1 cellular context compared by ENCODE assay signal in genomic region chr6:111585969-111586315, GRCh38.
TF ChIP-seq lines count a peak whose summit lies in the region.

No MANE protein-coding gene starts in this region.

TF ChIP-seq in HepG2, 621 proteins besides CTCF, POLR2A, EP300 and RAD21 (continued from another document):
- TF ChIP-seq THAP8 (CRISPR knock-in tag; IDR thresholded peaks at IDR 0.05; ENCODE audit: borderline replicate concordance) (no peak), ARID4A (CRISPR knock-in tag; IDR thresholded peaks at IDR 0.05; ENCODE audit: borderline replicate concordance) (no peak), ADNP (CRISPR knock-in tag; IDR thresholded peaks at IDR 0.05) (no peak), SKI (IDR thresholded peaks at IDR 0.05; ENCODE audit: partially characterized antibody) (no peak), ZNF180 (CRISPR knock-in tag; IDR thresholded peaks at IDR 0.05; ENCODE audit: borderline replicate concordance, low read depth) (no peak), ZFP82 (CRISPR knock-in tag; IDR thresholded peaks at IDR 0.05; ENCODE audit: borderline replicate concordance) (no peak), ZKSCAN5 (CRISPR knock-in tag; IDR thresholded peaks at IDR 0.05) (no peak), ZNF275 (CRISPR knock-in tag; IDR thresholded peaks at IDR 0.05; ENCODE audit: borderline replicate concordance) (no peak), MBD4 (IDR thresholded peaks at IDR 0.05; ENCODE audit: borderline replicate concordance, low read length) (no peak), RBFOX2 (IDR thresholded peaks at IDR 0.05; ENCODE audit: low read depth, low read length) (no peak), SKIL (CRISPR knock-in tag; IDR thresholded peaks at IDR 0.05; ENCODE audit: borderline replicate concordance) (no peak)
TF ChIP-seq in HepG2: peak in this region for 0.
